ENCODE assay signal across 16 cellular contexts in genomic region chr14:57865066-57865449, GRCh38. TPM values are rescaled to one million over a fixed set of nuclear protein-coding genes. Genes with fewer than 3 reads are reported as not detected.
A peak's percentile ranks its signal among the peaks of the same experiment; 100 is the strongest.
DNase-seq lines count a peak whose midpoint lies in the region; ATAC-seq, FAIRE-seq and TF ChIP-seq lines count a peak whose summit lies in the region.
"Had no signal": no experiment of that assay in that cellular context is flagged by ENCODE, and none has a peak within 500 bp of the region (broad histone marks: within the 10 kb centered on the region; RNA-seq: fewer than 3 reads in every experiment).

No MANE protein-coding gene starts in this region.

- intact Hi-C loops in activated T-helper 1 cell treated with anti-CD3 and anti-CD28 coated beads, Interleukin-12 subunit alpha, Interleukin-12 subunit beta, Interleukin-2, Interleukin-4 antibody, amounts not matched to agents 30 ng/mL and 10 ng/mL and 1 ng/mL, durations not matched to agents 14 hours and 24 hours and 36 hours (cut with micrococcal nuclease), result no loop called here

- CTCF ChIA-PET in A549 (lab: Yijun Ruan, JAX), result interaction anchor here (0.6 to 1.5 kb wide), 3 partner anchors 21 to 136 kb away, joined by 3 to 5 read pairs (median 3); no protein-coding TSS in a partner anchor

- H3K27ac ChIP-seq in A549 (no peak overlapping the region), HUES6 (ENCODE audit: low read depth, low read length) (no peak overlapping the region), endodermal cell (ENCODE audit: low read depth, low read length) (no peak overlapping the region), neural cell (ENCODE audit: low read length) (peak overlapping the region; percentile 48)
- H3K27ac ChIP-seq: left lung, tibial nerve had no signal

- peak overlapping the region; percentile 48 for H2AFZ ChIP-seq in neural cell (ENCODE audit: low read depth, low read length)

- 42% methylated on average over 9 of the region's 28 CpGs for WGBS in A549 (ENCODE audit: missing lambda C conversion rate)
- 0 to 2% methylated on average over 3 to 27 of the region's 28 CpGs for WGBS in endodermal cell (ENCODE audit: insufficient coverage in 1 of 2, insufficient read length in 1 of 2), 2 experiments

- no peaks in the 10 kb centered on the region for H3K9me3 Mint-ChIP-seq in endodermal cell
- no peaks in the 10 kb centered on the region for H3K9me3 Mint-ChIP-seq in activated T-helper 1 cell treated with anti-CD3 and anti-CD28 coated beads, Interleukin-12 subunit alpha, Interleukin-12 subunit beta, Interleukin-2, Interleukin-4 antibody, amounts not matched to agents 30 ng/mL and 10 ng/mL and 1 ng/mL, durations not matched to agents 14 hours and 24 hours and 36 hours
- H3K9me3 Mint-ChIP-seq: activated naive CD8-positive, alpha-beta T cell treated with anti-CD3 and anti-CD28 coated beads for 36 hours; T-helper 2 cell treated with Interferon-gamma antibody and Interleukin-4, amounts not matched to agents 5 μg/mL and 100 μg/mL, for 36 hours had no signal

- TF ChIP-seq EP300 in A549 (IDR thresholded peaks at IDR 0.05) (no peak), neural cell (conservative IDR thresholded peaks at IDR 0.05; ENCODE audit: poor library complexity, severe bottlenecking) (no peak)

- H3K27ac Mint-ChIP-seq in endodermal cell, result no peak overlapping the region
- no peak overlapping the region for H3K27ac Mint-ChIP-seq in activated T-helper 1 cell treated with anti-CD3 and anti-CD28 coated beads, Interleukin-12 subunit alpha, Interleukin-12 subunit beta, Interleukin-2, Interleukin-4 antibody, amounts not matched to agents 30 ng/mL and 10 ng/mL and 1 ng/mL, durations not matched to agents 14 hours and 24 hours and 36 hours
- H3K27ac Mint-ChIP-seq: activated naive CD8-positive, alpha-beta T cell treated with anti-CD3 and anti-CD28 coated beads for 36 hours; T-helper 2 cell treated with Interferon-gamma antibody and Interleukin-4, amounts not matched to agents 5 μg/mL and 100 μg/mL, for 36 hours had no signal

- H3K4me1 Mint-ChIP-seq in endodermal cell, result peaks cover 2% of the 10 kb centered on the region
- H3K4me1 Mint-ChIP-seq in activated T-helper 1 cell treated with anti-CD3 and anti-CD28 coated beads, Interleukin-12 subunit alpha, Interleukin-12 subunit beta, Interleukin-2, Interleukin-4 antibody, amounts not matched to agents 30 ng/mL and 10 ng/mL and 1 ng/mL, durations not matched to agents 14 hours and 24 hours and 36 hours (ENCODE audit: low read depth), result no peaks in the 10 kb centered on the region
- H3K4me1 Mint-ChIP-seq: central memory CD8-positive, alpha-beta T cell had no signal

- peak overlapping the region; percentile 52 for H3K4me3 Mint-ChIP-seq in endodermal cell
- H3K4me3 Mint-ChIP-seq in activated T-helper 1 cell treated with anti-CD3 and anti-CD28 coated beads, Interleukin-12 subunit alpha, Interleukin-12 subunit beta, Interleukin-2, Interleukin-4 antibody, amounts not matched to agents 30 ng/mL and 10 ng/mL and 1 ng/mL, durations not matched to agents 14 hours and 24 hours and 36 hours, result no peak overlapping the region
- H3K4me3 Mint-ChIP-seq: activated naive CD8-positive, alpha-beta T cell treated with anti-CD3 and anti-CD28 coated beads for 36 hours; central memory CD8-positive, alpha-beta T cell; T-helper 2 cell treated with Interferon-gamma antibody and Interleukin-4, amounts not matched to agents 5 μg/mL and 100 μg/mL, for 36 hours had no signal

- H3F3A ChIP-seq in neural cell (ENCODE audit: insufficient read depth, low read length, poor library complexity, severe bottlenecking), result no peaks in the 10 kb centered on the region

- H3K79me2 ChIP-seq in neural cell (replicated peaks; ENCODE audit: insufficient read depth, low read length), result no peaks in the 10 kb centered on the region

- DNase-seq in A549 (ENCODE audit: low read depth in 1 of 2, low spot score in 1 of 2), result no peak
- DNase-seq in endodermal cell, result no peak
- no peak for DNase-seq in DMS 273 (lab: John Stamatoyannopoulos, UW; ENCODE audit: unreplicated experiment)
- DNase-seq in NCI-H2196 (lab: John Stamatoyannopoulos, UW; ENCODE audit: unreplicated experiment), result no peak
- DNase-seq in activated T-helper 1 cell treated with anti-CD3 and anti-CD28 coated beads, Interleukin-12 subunit alpha, Interleukin-12 subunit beta, Interleukin-2, Interleukin-4 antibody, amounts not matched to agents 30 ng/mL and 10 ng/mL and 1 ng/mL, durations not matched to agents 14 hours and 24 hours and 36 hours (ENCODE audit: low spot score), result no peak
- DNase-seq: activated naive CD8-positive, alpha-beta T cell treated with anti-CD3 and anti-CD28 coated beads for 36 hours; NCI-H1694; stimulated activated CD4-positive, alpha-beta T cell treated with anti-CD3 and anti-CD28 coated beads, Interleukin-1b, Interleukin-23, amount 100 ng/mL, for 48 hours had no signal

- no peaks in the 10 kb centered on the region for H3K9me2 ChIP-seq in neural cell (ENCODE audit: insufficient read depth, low read length)

- TF ChIP-seq CTCF in A549 (IDR thresholded peaks at IDR 0.05) (no peak), endodermal cell (conservative IDR thresholded peaks at IDR 0.05) (no peak), neural cell (IDR thresholded peaks at IDR 0.05; ENCODE audit: poor library complexity, severe bottlenecking) (no peak)

- no peaks in the 10 kb centered on the region for H4K20me1 ChIP-seq in neural cell (ENCODE audit: insufficient read depth)

- TF ChIP-seq POLR2A in A549 (IDR thresholded peaks at IDR 0.05; ENCODE audit: low read length), result no peak

- H3K27me3 Mint-ChIP-seq in endodermal cell (ENCODE audit: insufficient read depth), result peaks cover 40% of the 10 kb centered on the region
- peaks cover 21% of the 10 kb centered on the region for H3K27me3 Mint-ChIP-seq in activated T-helper 1 cell treated with anti-CD3 and anti-CD28 coated beads, Interleukin-12 subunit alpha, Interleukin-12 subunit beta, Interleukin-2, Interleukin-4 antibody, amounts not matched to agents 30 ng/mL and 10 ng/mL and 1 ng/mL, durations not matched to agents 14 hours and 24 hours and 36 hours (ENCODE audit: insufficient read depth)

- H3K36me3 Mint-ChIP-seq in endodermal cell (ENCODE audit: low read depth), result no peaks in the 10 kb centered on the region
- H3K36me3 Mint-ChIP-seq in activated T-helper 1 cell treated with anti-CD3 and anti-CD28 coated beads, Interleukin-12 subunit alpha, Interleukin-12 subunit beta, Interleukin-2, Interleukin-4 antibody, amounts not matched to agents 30 ng/mL and 10 ng/mL and 1 ng/mL, durations not matched to agents 14 hours and 24 hours and 36 hours (ENCODE audit: low read depth), result no peaks in the 10 kb centered on the region
- H3K36me3 Mint-ChIP-seq: activated naive CD8-positive, alpha-beta T cell treated with anti-CD3 and anti-CD28 coated beads for 36 hours had no signal

- H3K36me3 ChIP-seq in HUES6 (ENCODE audit: control insufficient read depth, insufficient read depth, low read length) (no peaks in the 10 kb centered on the region), endodermal cell (ENCODE audit: control insufficient read depth, insufficient read depth, low read length) (no peaks in the 10 kb centered on the region), neural cell (ENCODE audit: insufficient read depth, low read length) (no peaks in the 10 kb centered on the region)
- H3K36me3 ChIP-seq: left lung, tibial nerve had no signal

- H3K9me3 ChIP-seq in A549, result no peaks in the 10 kb centered on the region
- H3K9me3 ChIP-seq in HUES6 (ENCODE audit: control insufficient read depth, insufficient read depth, low read depth, low read length), result no peaks in the 10 kb centered on the region
- no peaks in the 10 kb centered on the region for H3K9me3 ChIP-seq in endodermal cell (ENCODE audit: control insufficient read depth, low read length)
- H3K9me3 ChIP-seq in neural cell (ENCODE audit: low read length), result no peaks in the 10 kb centered on the region
- H3K9me3 ChIP-seq: left lung, tibial nerve had no signal

- no peak for ATAC-seq in A549
- no peak for ATAC-seq in GM21360 (IDR thresholded peaks at IDR 0.05; ENCODE audit: unreplicated experiment)

- H3K4me2 ChIP-seq in A549, result peak overlapping the region; percentile 82
- peak overlapping the region; percentile 52 for H3K4me2 ChIP-seq in neural cell (ENCODE audit: low read length)

- H3K9ac ChIP-seq in HUES6 (ENCODE audit: low read length), result no peak overlapping the region
- no peak overlapping the region for H3K9ac ChIP-seq in endodermal cell (ENCODE audit: extremely low read depth, low read length, poor library complexity, severe bottlenecking)
- H3K9ac ChIP-seq in neural cell (ENCODE audit: low read length), result peak overlapping the region; percentile 72

- TF ChIP-seq RAD21 in A549 (conservative IDR thresholded peaks at IDR 0.05 in 1 of 2, IDR thresholded peaks at IDR 0.05 in 1 of 2) (no peak), neural cell (conservative IDR thresholded peaks at IDR 0.05) (no peak)

- H3K27me3 ChIP-seq in HUES6 (ENCODE audit: control insufficient read depth, insufficient read depth, low read length) (peaks cover 62% of the 10 kb centered on the region), endodermal cell (ENCODE audit: control insufficient read depth, insufficient read depth, low read length, poor library complexity, severe bottlenecking) (peaks cover 74% of the 10 kb centered on the region), neural cell (ENCODE audit: insufficient read depth, low read depth, low read length) (peaks cover 21% of the 10 kb centered on the region)

- POLR2A ChIA-PET in A549 (lab: Yijun Ruan, JAX), result no interaction called here

- no peaks in the 10 kb centered on the region; the same call in 2 of the 3 replicates for H3K4me1 ChIP-seq in A549
- peaks cover 7% of the 10 kb centered on the region; the same call in 1 of the 2 replicates for H3K4me1 ChIP-seq in HUES6 (ENCODE audit: control insufficient read depth, insufficient read depth, low read length)
- peaks cover 5% of the 10 kb centered on the region for H3K4me1 ChIP-seq in endodermal cell (ENCODE audit: control insufficient read depth, insufficient read depth, low read length)
- H3K4me1 ChIP-seq: left lung had no signal

- FAIRE-seq in A549 (lab: Jason Lieb, UNC), result no peak

- H3K4me3 ChIP-seq in A549 (no peak overlapping the region; the same call in 2 of the 3 replicates), HUES6 (ENCODE audit: low read depth, low read length) (peak overlapping the region; percentile 56), endodermal cell (ENCODE audit: low read length) (peak overlapping the region; percentile 71), neural cell (ENCODE audit: low read length) (peak overlapping the region; percentile 88)
- H3K4me3 ChIP-seq: left lung had no signal

RNA-seq across cellular contexts. Expression of gene SLC35F4, which starts 0.8 kb away (rescaled TPM):
- not detected in 2 replicates for polyA plus RNA-seq in A549 (2011; rRNA removed)
- not detected in 2 replicates for polyA plus RNA-seq in A549 (2012; cell fraction: cytosol; rRNA removed)
- not detected in 2 replicates for polyA plus RNA-seq in A549 (2012; cell fraction: nucleus; rRNA removed)
- not detected in 3 replicates for polyA plus RNA-seq in A549 (2017; fragmentation: RNase III; extraction: RNeasy Plus Mini Kit Qiagen cat#74134 plus additional on column Dnase treatment)
- not detected in 2 replicates for polyA minus RNA-seq in A549 (2011; rRNA and poly(A)+ RNA removed)
- total RNA-seq in endodermal cell, result not detected
- polyA plus RNA-seq in endodermal cell (2013, experiment 1 of 2), result 0.32 TPM
- polyA plus RNA-seq in endodermal cell (2013, experiment 2 of 2), result 0.29 TPM
- 21.0 and 23.1 TPM in 2 replicates for polyA plus RNA-seq in neural cell
- polyA minus RNA-seq in neural cell, result 18.5 and 19.3 TPM in 2 replicates
- total RNA-seq in activated T-helper 1 cell treated with anti-CD3 and anti-CD28 coated beads, Interleukin-12 subunit alpha, Interleukin-12 subunit beta, Interleukin-2, Interleukin-4 antibody, amounts not matched to agents 30 ng/mL and 10 ng/mL and 1 ng/mL, durations not matched to agents 14 hours and 24 hours and 36 hours, result not detected in 2 replicates
- total RNA-seq: activated naive CD8-positive, alpha-beta T cell treated with anti-CD3 and anti-CD28 coated beads for 36 hours; left lung; myocyte; tibial nerve had no signal
